ENCODE assay signal across 16 cellular contexts in the genomic region with DNA sequence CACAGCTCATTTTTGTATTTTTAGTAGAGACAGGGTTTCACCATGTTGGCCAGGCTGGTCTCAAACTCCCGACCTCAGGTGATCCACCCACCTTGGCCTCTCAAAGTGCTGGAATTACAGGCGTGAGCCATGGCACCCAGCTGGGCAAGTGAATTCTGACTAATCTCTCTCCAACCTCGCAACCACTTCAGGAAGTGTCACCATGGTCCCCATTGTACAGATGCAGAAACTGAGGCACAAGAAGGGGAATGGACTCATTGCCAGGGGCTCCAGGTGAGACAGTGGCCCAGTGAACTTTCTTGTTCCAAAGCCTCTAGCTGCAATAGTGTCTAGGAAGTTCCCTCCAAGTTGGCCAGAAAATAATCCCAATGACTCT. TPM values are rescaled to one million over a fixed set of nuclear protein-coding genes. Genes with fewer than 3 reads are reported as not detected.
DNase-seq lines count a peak whose midpoint lies in the region; ATAC-seq and TF ChIP-seq lines count a peak whose summit lies in the region.
"Not testable (repeated sequence)": the region's sequence is repeated elsewhere in the genome, so short reads cannot be mapped to it uniquely, and the experiment has no call there.
"Had no signal": no experiment of that assay in that cellular context is flagged by ENCODE, and none has a peak within 500 bp of the region (broad histone marks: within the 10 kb centered on the region; RNA-seq: fewer than 3 reads in every experiment).

No MANE protein-coding gene starts in this region.

- POLR2A ChIA-PET in PC-3 (lab: Charles Lee; ENCODE audit: unreplicated experiment): not testable (repeated sequence)

- H2AFZ ChIP-seq in PC-3 (ENCODE audit: low read length); hepatocyte: not testable (repeated sequence)

- CTCF ChIA-PET in PC-3 (lab: Charles Lee): not testable (repeated sequence)
- CTCF ChIA-PET in activated CD8-positive, alpha-beta memory T cell treated with anti-CD3 and anti-CD28 coated beads, Interleukin-2, amount 10 ng/mL, durations not matched to agents 7 days and 5 days (lab: Charles Lee): interaction anchor here (1.0 to 8.9 kb wide), 2 partner anchors 13 to 295 kb away, joined by 3 to 84 read pairs; no protein-coding TSS in a partner anchor

- not testable (repeated sequence) for DNase-seq in PC-3; activated CD8-positive, alpha-beta memory T cell treated with anti-CD3 and anti-CD28 coated beads, Interleukin-2, amount 10 ng/mL, durations not matched to agents 7 days and 5 days; hepatocyte (ENCODE audit: low spot score); osteocyte (ENCODE audit: extremely low spot score, unreplicated experiment); substantia nigra (lab: John Stamatoyannopoulos, UW)

- peak overlapping the region; percentile 33 for H3K27ac Mint-ChIP-seq in activated CD8-positive, alpha-beta memory T cell treated with anti-CD3 and anti-CD28 coated beads, Interleukin-2, amount 10 ng/mL, durations not matched to agents 7 days and 5 days
- H3K27ac Mint-ChIP-seq in osteocyte (ENCODE audit: unreplicated experiment): peak overlapping the region; percentile 98

- H3K27ac ChIP-seq in BLaER1 (peak overlapping the region; percentile 22; the same call in 1 of the 2 replicates), PC-3 (ENCODE audit: low read length) (peak overlapping the region; percentile 99), angular gyrus (ENCODE audit: low read depth, low read length) (peak overlapping the region; percentile 91), hepatocyte (peak overlapping the region; percentile 79), substantia nigra (ENCODE audit: low read depth, low read length, poor library complexity, severe bottlenecking) (peak overlapping the region; percentile 93)

- H3K27me3 Mint-ChIP-seq in activated CD8-positive, alpha-beta memory T cell treated with anti-CD3 and anti-CD28 coated beads, Interleukin-2, amount 10 ng/mL, durations not matched to agents 7 days and 5 days; osteocyte (ENCODE audit: unreplicated experiment): not testable (repeated sequence)

- WGBS in hepatocyte (ENCODE audit: low lambda C conversion rate, missing lambda C conversion rate): 100% methylated on average over 2 of the region's 3 CpGs

- peaks cover 40% of the 10 kb centered on the region for H3K36me3 ChIP-seq in BLaER1
- H3K36me3 ChIP-seq in PC-3 (ENCODE audit: low read depth, low read length); endocrine pancreas (ENCODE audit: control insufficient read depth, insufficient read depth, low read length); hepatocyte (replicated peaks; ENCODE audit: insufficient read depth, low read depth): not testable (repeated sequence)

- H3K9me2 ChIP-seq in PC-3 (replicated peaks; ENCODE audit: low read length); hepatocyte (replicated peaks; ENCODE audit: insufficient read depth): not testable (repeated sequence)

- peaks cover 70% of the 10 kb centered on the region for H3K4me1 ChIP-seq in BLaER1
- peaks cover 22% of the 10 kb centered on the region for H3K4me1 ChIP-seq in PC-3 (ENCODE audit: insufficient read depth, low read length)
- H3K4me1 ChIP-seq in endocrine pancreas (ENCODE audit: control insufficient read depth, insufficient read depth, low read length): not testable (repeated sequence)
- peaks cover 12% of the 10 kb centered on the region for H3K4me1 ChIP-seq in hepatocyte (ENCODE audit: insufficient read depth)

- H3K36me3 Mint-ChIP-seq in activated CD8-positive, alpha-beta memory T cell treated with anti-CD3 and anti-CD28 coated beads, Interleukin-2, amount 10 ng/mL, durations not matched to agents 7 days and 5 days: peaks cover 17% of the 10 kb centered on the region
- not testable (repeated sequence) for H3K36me3 Mint-ChIP-seq in osteocyte (ENCODE audit: unreplicated experiment)

- H3K27me3 ChIP-seq in BLaER1; PC-3 (ENCODE audit: low read length); endocrine pancreas (ENCODE audit: control insufficient read depth, insufficient read depth, low read length); hepatocyte: not testable (repeated sequence)

- H3K4me1 Mint-ChIP-seq in activated CD8-positive, alpha-beta memory T cell treated with anti-CD3 and anti-CD28 coated beads, Interleukin-2, amount 10 ng/mL, durations not matched to agents 7 days and 5 days: peaks cover 32% of the 10 kb centered on the region
- peaks cover 41% of the 10 kb centered on the region for H3K4me1 Mint-ChIP-seq in osteocyte (ENCODE audit: unreplicated experiment)

- H3K4me2 ChIP-seq in BLaER1: 0 out of 2 replicates have a peak overlapping the region, but pooled peaks have one; percentile 92
- peak overlapping the region; percentile 77 for H3K4me2 ChIP-seq in PC-3 (ENCODE audit: low read length)
- not testable (repeated sequence) for H3K4me2 ChIP-seq in hepatocyte

- not testable (repeated sequence) for H3K9me3 ChIP-seq in BLaER1; PC-3 (ENCODE audit: low read length); endocrine pancreas (ENCODE audit: control insufficient read depth, low read length); hepatocyte (ENCODE audit: low read depth)

- H3F3A ChIP-seq in PC-3 (ENCODE audit: low read length, unreplicated experiment): not testable (repeated sequence)

- intact Hi-C loops in PC-3 (cut with micrococcal nuclease): not testable (repeated sequence)

- not testable (repeated sequence) for BruUV-seq in PC-3 (replicated peaks; lab: Mats Ljungman, UMichigan)

- ATAC-seq in PC-3; activated CD8-positive, alpha-beta memory T cell treated with anti-CD3 and anti-CD28 coated beads, Interleukin-2, amount 10 ng/mL, durations not matched to agents 7 days and 5 days: not testable (repeated sequence)

- H3K9ac ChIP-seq in BLaER1: not testable (repeated sequence)
- H3K9ac ChIP-seq in PC-3 (ENCODE audit: low read length) (peak overlapping the region; percentile 80), endocrine pancreas (ENCODE audit: control insufficient read depth, insufficient read depth, low read length) (peak overlapping the region; percentile 33)

- not testable (repeated sequence) for H3K9me3 Mint-ChIP-seq in activated CD8-positive, alpha-beta memory T cell treated with anti-CD3 and anti-CD28 coated beads, Interleukin-2, amount 10 ng/mL, durations not matched to agents 7 days and 5 days (ENCODE audit: low read depth); osteocyte (ENCODE audit: unreplicated experiment)

- not testable (repeated sequence) for TF ChIP-seq CTCF in PC-3 (conservative IDR thresholded peaks at IDR 0.05; ENCODE audit: low read depth, low read length); hepatocyte (IDR thresholded peaks at IDR 0.05; ENCODE audit: poor library complexity); osteocyte (IDR thresholded peaks at IDR 0.05)

- not testable (repeated sequence) for H3K4me3 ChIP-seq in BLaER1; PC-3 (ENCODE audit: low read length); endocrine pancreas (ENCODE audit: control insufficient read depth, insufficient read depth, low read length); hepatocyte

- peaks cover 54% of the 10 kb centered on the region for H3K79me2 ChIP-seq in PC-3 (ENCODE audit: low read length)
- peaks cover 45% of the 10 kb centered on the region for H3K79me2 ChIP-seq in hepatocyte

- not testable (repeated sequence) for H3K4me3 Mint-ChIP-seq in activated CD8-positive, alpha-beta memory T cell treated with anti-CD3 and anti-CD28 coated beads, Interleukin-2, amount 10 ng/mL, durations not matched to agents 7 days and 5 days
- peak overlapping the region; percentile 56 for H3K4me3 Mint-ChIP-seq in osteocyte (ENCODE audit: unreplicated experiment)

- H4K20me1 ChIP-seq in BLaER1: peaks cover 15% of the 10 kb centered on the region; the same call in 1 of the 2 replicates
- not testable (repeated sequence) for H4K20me1 ChIP-seq in PC-3 (ENCODE audit: low read length); hepatocyte (ENCODE audit: insufficient read depth, poor library complexity, severe bottlenecking)

RNA-seq across cellular contexts. Expression of a gene that starts 2.9 kb away (rescaled TPM):
- total RNA-seq in PC-3 (2014; rRNA removed) (130 and 146 TPM in 2 replicates), hepatocyte (89.9 and 94.4 TPM in 2 replicates), osteocyte (112 and 115 TPM in 2 replicates)
- total RNA-seq in activated CD8-positive, alpha-beta memory T cell treated with anti-CD3 and anti-CD28 coated beads, Interleukin-2, amount 10 ng/mL, durations not matched to agents 7 days and 5 days: 10 to 100 TPM; 59.3 to 65.4 TPM
- polyA plus RNA-seq in hepatocyte: 98.7 and 122 TPM in 2 replicates

RNA-seq across cellular contexts. Expression of a gene that starts 38.2 kb away (rescaled TPM):
- total RNA-seq in PC-3 (2014; rRNA removed) (8.9 and 9.7 TPM in 2 replicates), hepatocyte (6.2 and 8.7 TPM in 2 replicates), osteocyte (12.5 and 14.8 TPM in 2 replicates)
- total RNA-seq in activated CD8-positive, alpha-beta memory T cell treated with anti-CD3 and anti-CD28 coated beads, Interleukin-2, amount 10 ng/mL, durations not matched to agents 7 days and 5 days: 1 to 10 TPM; 1.5 to 2.1 TPM
- polyA plus RNA-seq in hepatocyte: 8.6 and 10.9 TPM in 2 replicates

RNA-seq across cellular contexts. Expression of a gene that starts 46.9 kb away (rescaled TPM):
- 80.7 and 98.8 TPM in 2 replicates for total RNA-seq in PC-3 (2014; rRNA removed)
- 10 to 100 TPM; 52.2 to 65.2 TPM for total RNA-seq in activated CD8-positive, alpha-beta memory T cell treated with anti-CD3 and anti-CD28 coated beads, Interleukin-2, amount 10 ng/mL, durations not matched to agents 7 days and 5 days
- total RNA-seq in hepatocyte: 55.4 and 61.3 TPM in 2 replicates
- polyA plus RNA-seq in hepatocyte: 54.9 and 58.9 TPM in 2 replicates
- 121 and 122 TPM in 2 replicates for total RNA-seq in osteocyte

RNA-seq across cellular contexts. Expression of a gene that starts 47.8 kb away (rescaled TPM):
- total RNA-seq in PC-3 (2014; rRNA removed): not detected in 2 replicates
- total RNA-seq in activated CD8-positive, alpha-beta memory T cell treated with anti-CD3 and anti-CD28 coated beads, Interleukin-2, amount 10 ng/mL, durations not matched to agents 7 days and 5 days: not detected
- not detected in 2 replicates for total RNA-seq in hepatocyte
- polyA plus RNA-seq in hepatocyte: 0.17 TPM in 1 of 2 replicates, not detected in the other
- not detected in 2 replicates for total RNA-seq in osteocyte
- total RNA-seq: activated CD4-positive, alpha-beta memory T cell treated with anti-CD3 and anti-CD28 coated beads, Interleukin-2, amount 10 ng/mL, durations not matched to agents 7 days and 5 days; glomerular endothelial cell; H4; left ventricle myocardium superior; mononuclear cell; natural killer cell treated with Interleukin-12 subunit alpha and Interleukin-12 subunit beta and Interleukin-15 and Interleukin-18, amount 100 ng/mL, for 72 hours; RPMI7951 had no signal
- polyA plus RNA-seq: BJ had no signal

Comparison
In these comparisons a context has a peak if more than half of its experiments do, and no peak if none do; other contexts are left out.
1. H3K27ac ChIP-seq: peak in every context shown above with its lines; median percentile 99 in PC-3; 93 in substantia nigra; 91 in angular gyrus; 79 in hepatocyte; 22 in BLaER1.